Comparison of ENCODE assay signal across 20 cellular contexts in genomic region chr21:14493731-14494130, GRCh38. TPM values are rescaled to one million over a fixed set of nuclear protein-coding genes. Genes with fewer than 3 reads are reported as not detected.
"Had no signal": no experiment of that assay in that cellular context is flagged by ENCODE, and none has a peak within 500 bp of the region (broad histone marks: within the 10 kb centered on the region; RNA-seq: fewer than 3 reads in every experiment).

No MANE protein-coding gene starts in this region.

- H3K27ac Mint-ChIP-seq: activated CD4-positive, alpha-beta memory T cell treated with anti-CD3 and anti-CD28 coated beads for 36 hours; brain had no signal

- H3K4me3 Mint-ChIP-seq: activated CD4-positive, alpha-beta memory T cell treated with anti-CD3 and anti-CD28 coated beads for 36 hours; activated T-cell treated with anti-CD3 and anti-CD28 coated beads, Interleukin-2, amount 50 U/mL, for 24 hours; brain; central memory CD8-positive, alpha-beta T cell; neural crest cell had no signal

- H3K27me3 Mint-ChIP-seq: activated CD4-positive, alpha-beta memory T cell treated with anti-CD3 and anti-CD28 coated beads for 36 hours; activated T-cell treated with anti-CD3 and anti-CD28 coated beads, Interleukin-2, amount 50 U/mL, for 24 hours; brain; central memory CD8-positive, alpha-beta T cell had no signal

- ATAC-seq: activated naive CD4-positive, alpha-beta T cell treated with anti-CD3 and anti-CD28 coated beads, Interleukin-2, amount 50 U/mL, for 72 hours; left lobe of liver; SK-N-SH treated with all-trans-retinoic acid at 6 μM for 48 hours had no signal

- H3K9me3 Mint-ChIP-seq: central memory CD8-positive, alpha-beta T cell; neural crest cell had no signal

- H3K27ac ChIP-seq: colonic mucosa, prostate gland, right atrium auricular region, stomach, vagina had no signal

- H3K36me3 Mint-ChIP-seq: brain had no signal

- DNase-seq: activated CD4-positive, alpha-beta memory T cell treated with anti-CD3 and anti-CD28 coated beads for 36 hours; activated effector memory CD4-positive, alpha-beta T cell treated with anti-CD3 and anti-CD28 coated beads, Interleukin-2, amount 50 U/mL, for 16 hours; activated T-cell treated with anti-CD3 and anti-CD28 coated beads, Interleukin-2, amount 50 U/mL, for 24 hours; colonic mucosa; erythroblast; hypothalamus; kidney; stimulated activated CD4-positive, alpha-beta T cell treated with anti-CD3 and anti-CD28 coated beads, Interleukin-2, amount 100 ng/mL, for 24 hours; stomach had no signal

RNA-seq across cellular contexts. Expression of gene SAMSN1, which starts 52.4 kb away (rescaled TPM):
- total RNA-seq: myocyte, neural crest cell, osteocyte had no signal
